ENCODE assay signal across 8 cellular contexts in genomic region chr5:132180134-132180745, GRCh38.
DNase-seq lines count a peak whose midpoint lies in the region; ATAC-seq and TF ChIP-seq lines count a peak whose summit lies in the region.

No MANE protein-coding gene starts in this region.

- TF ChIP-seq CTCF in AG09309 (IDR thresholded peaks at IDR 0.05; ENCODE audit: control insufficient read depth, insufficient read depth, low read depth, low read length, missing control alignments) (peak; percentile 81), GM10266 (IDR thresholded peaks at IDR 0.05; ENCODE audit: control insufficient read depth, insufficient read depth, low read depth, missing control alignments) (peak; percentile 59)

- no peak overlapping the region for H3K4me3 ChIP-seq in AG09309 (ENCODE audit: control insufficient read depth, low read depth, low read length)

- DNase-seq in AG09309 (ENCODE audit: low read depth) = peak; percentile 49
- DNase-seq in GM10266 (ENCODE audit: extremely low spot score) = peak; percentile 67
- peak; percentile 44 to 89 for DNase-seq in NCI-H524 (lab: John Stamatoyannopoulos, UW)
- peak; percentile 73 for DNase-seq in astrocyte of the hippocampus (ENCODE audit: low read depth, low spot score)
- peak; percentile 59 for DNase-seq in iPS-NIHi7 (ENCODE audit: extremely low spot score)
- DNase-seq in superior temporal gyrus (ENCODE audit: extremely low spot score) = peak; percentile 74
- DNase-seq in GM19240 (ENCODE audit: insufficient read length, low spot score) = no peak

- ATAC-seq in HG03432 (IDR thresholded peaks at IDR 0.05; ENCODE audit: unreplicated experiment) = no peak
